Comparison of ENCODE assay signal across 8 cellular contexts in genomic region chr13:49247722-49248432, GRCh38. TPM values are rescaled to one million over a fixed set of nuclear protein-coding genes. Genes with fewer than 3 reads are reported as not detected.
DNase-seq lines count a peak whose midpoint lies in the region; ATAC-seq and TF ChIP-seq lines count a peak whose summit lies in the region.

Gene CDADC1, plus strand, starts transcription at chr13:49247925. Its CDS starts 113 bp downstream, at chr13:49248038.

- peak within 1 kb of the TSS; percentile 97 to 99 (median 99) for H3K4me3 Mint-ChIP-seq in T-cell

- ATAC-seq in HG02678 (IDR thresholded peaks at IDR 0.05; ENCODE audit: unreplicated experiment) (peak; percentile 96), T-cell (replicated peaks in 1 of 4) (peak; percentile 75 to 82 (median 79)), heart left ventricle (peak; percentile 96 to 99 (median 98)), upper lobe of left lung (ENCODE audit: low FRiP score in 2 of 2) (peak; percentile 97 to 99)

- peak within 1 kb of the TSS; percentile 96 to 98 for H3K27ac Mint-ChIP-seq in T-cell

- CTCF ChIA-PET in T-cell (lab: Charles Lee) = interaction anchor here (0.6 to 2.2 kb wide), 9 partner anchors 10 to 299 kb away, joined by 3 to 12 read pairs (median 6); no protein-coding TSS in a partner anchor

- no peaks in the 10 kb centered on the region for H3K9me3 ChIP-seq in adrenal gland (replicated peaks in 1 of 3)
- no peaks in the 10 kb centered on the region for H3K9me3 ChIP-seq in heart left ventricle
- H3K9me3 ChIP-seq in upper lobe of left lung = no peaks in the 10 kb centered on the region

- no peaks in the 10 kb centered on the region for H3K9me3 Mint-ChIP-seq in T-cell

- H3K36me3 ChIP-seq in adrenal gland (replicated peaks in 1 of 2) (no peaks in the 10 kb centered on the region), heart left ventricle (peaks cover 0 to 31% (median 7%) of the 10 kb centered on the region in 9 donors), upper lobe of left lung (no peaks in the 10 kb centered on the region)

- peak within 1 kb of the TSS; percentile 80 to 99 (median 96) for H3K27ac ChIP-seq in adrenal gland
- H3K27ac ChIP-seq in heart left ventricle = peak within 1 kb of the TSS; percentile 74 to 93 (median 90)
- peak within 1 kb of the TSS; percentile 89 to 97 (median 94) for H3K27ac ChIP-seq in upper lobe of left lung

- peaks cover 48 to 53% (median 50%) of the 10 kb centered on the region in 3 donors for H3K4me1 Mint-ChIP-seq in T-cell

- peak; percentile 80 for DNase-seq in GM12864 (ENCODE audit: low read depth)
- DNase-seq in NCI-H128 (lab: John Stamatoyannopoulos, UW; ENCODE audit: unreplicated experiment) = peak; percentile 68
- DNase-seq in T-cell = peak; percentile 63 to 89 (median 77)
- peak; percentile 98 to 99 (median 99) for DNase-seq in adrenal gland
- peak; percentile 97 to 99 (median 98) for DNase-seq in heart left ventricle
- DNase-seq in pons (ENCODE audit: low spot score) = peak; percentile 96
- peak; percentile 95 to 98 for DNase-seq in upper lobe of left lung

- TF ChIP-seq CTCF in GM12864 (IDR thresholded peaks at IDR 0.05; ENCODE audit: low read depth, low read length, missing control alignments) (no peak), adrenal gland (IDR thresholded peaks at IDR 0.05) (peak in 1 of 6 experiments; percentile 1), heart left ventricle (IDR thresholded peaks at IDR 0.05) (peak in 1 of 12 donors; percentile 10), upper lobe of left lung (IDR thresholded peaks at IDR 0.05) (peak in 3 of 6 experiments; percentile 17 to 19 (median 18))

- H3K4me1 ChIP-seq in adrenal gland (replicated peaks in 1 of 2) (peaks cover 10 to 21% of the 10 kb centered on the region in 2 donors), heart left ventricle (peaks cover 0 to 40% (median 14%) of the 10 kb centered on the region in 12 donors), upper lobe of left lung (peaks cover 7 to 28% (median 20%) of the 10 kb centered on the region in 4 donors)

- H3K27me3 ChIP-seq in adrenal gland (no peaks in the 10 kb centered on the region), heart left ventricle (no peaks in the 10 kb centered on the region), upper lobe of left lung (no peaks in the 10 kb centered on the region)

- TF ChIP-seq POLR2A in adrenal gland (IDR thresholded peaks at IDR 0.05) = peak; percentile 83 to 94
- peak in 1 of 2 donors; percentile 74 for TF ChIP-seq POLR2A in heart left ventricle (IDR thresholded peaks at IDR 0.05)
- peak in 3 of 4 donors; percentile 77 to 92 (median 82) for TF ChIP-seq POLR2A in upper lobe of left lung (IDR thresholded peaks at IDR 0.05)

- H3K36me3 Mint-ChIP-seq in T-cell = peaks cover 9% of the 10 kb centered on the region

- 0 to 1% (median 1%) methylated on average over 30 to 42 of the region's 42 CpGs for WGBS in adrenal gland, 4 donors
- 0 to 1% (median 0%) methylated on average over 39 to 42 of the region's 42 CpGs for WGBS in heart left ventricle, 4 donors
- 0 to 1% methylated on average over 18 to 35 of the region's 42 CpGs for WGBS in upper lobe of left lung, 2 donors

- POLR2A ChIA-PET in T-cell (lab: Charles Lee) = interaction anchor here (0.5 to 2.0 kb wide), 6 partner anchors 10 to 717 kb away, joined by 3 to 12 read pairs (median 4); partner anchors contain the start of gene KPNA3 (in 1 of the 2)

- peak in 1 of 4 donors; percentile 90 for TF ChIP-seq EP300 in upper lobe of left lung (IDR thresholded peaks at IDR 0.05)

- H3K4me3 ChIP-seq in GM12864 (ENCODE audit: low read depth, low read length) (peak within 1 kb of the TSS; percentile 94), adrenal gland (peak within 1 kb of the TSS; percentile 76 to 94 (median 93)), heart left ventricle (peak within 1 kb of the TSS; percentile 62 to 97 (median 84)), upper lobe of left lung (peak within 1 kb of the TSS; percentile 66 to 90 (median 82))

- no peaks in the 10 kb centered on the region for H3K27me3 Mint-ChIP-seq in T-cell

- intact Hi-C loops in adrenal gland (cut with DNase I) = no loop called here
- intact Hi-C loops in heart left ventricle (cut with DNase I) = loop anchor here in 2 of 10 donors (5.0 to 10.0 kb wide), 2 partner anchors 194 to 273 kb away; partner anchors contain the start of genes CAB39L (in 1 of the 2), FNDC3A (in 1 of the 2) and SETDB2 (in 1 of the 2)

RNA-seq across cellular contexts. Expression of gene CDADC1, which starts in this region (rescaled TPM):
- total RNA-seq in T-cell (10 to 100 TPM in 4 of 5 donors, 1 to 10 TPM in 1; 8.6 to 16.1 (median 12.5) TPM), adrenal gland (10 to 100 TPM in 6 of 8 donors, 1 to 10 TPM in 2; 4.4 to 25.4 (median 15.1) TPM), heart left ventricle (10 to 100 TPM in 7 of 9 donors, 1 to 10 TPM in 2; 2.8 to 10.8 (median 10.3) TPM), upper lobe of left lung (10 to 100 TPM in 4 of 6 donors, 1 to 10 TPM in 2; 4.2 to 16.4 (median 10.6) TPM)
- polyA plus RNA-seq in adrenal gland (10 to 100 TPM in 1 of 3 donors, 1 to 10 TPM in 2; 8.4 to 19.4 (median 9.2) TPM), heart left ventricle (1 to 10 TPM; 4.4 to 8.2 TPM)

Comparison
In these comparisons a context has a peak if more than half of its experiments do, and no peak if none do; other contexts are left out.
1. Peak in every context shown above with its lines: DNase-seq, ATAC-seq, H3K4me3 ChIP-seq and H3K27ac ChIP-seq.